Comparison of ENCODE assay signal across 10 cellular contexts in the genomic region with DNA sequence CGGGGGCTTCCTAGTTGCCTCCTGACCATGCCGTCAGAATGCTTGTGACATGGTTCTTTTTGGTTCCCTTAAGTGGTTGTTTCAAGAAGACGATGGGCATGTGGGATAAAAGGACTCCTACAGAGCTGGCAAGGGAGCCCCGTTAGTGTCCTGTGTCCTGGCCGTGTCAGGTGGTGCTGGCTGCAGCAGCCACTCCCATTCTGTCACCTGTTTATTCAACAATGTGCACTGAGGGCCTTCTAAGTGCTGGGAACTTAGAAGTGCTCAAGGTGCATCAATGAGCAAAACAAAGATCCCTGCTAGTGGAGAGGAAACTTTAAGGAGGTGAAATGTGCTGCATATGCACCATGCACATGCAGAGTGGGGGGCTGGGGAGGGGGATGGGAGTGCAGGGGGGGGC. TPM values are rescaled to one million over a fixed set of nuclear protein-coding genes. Genes with fewer than 3 reads are reported as not detected.
DNase-seq lines count a peak whose midpoint lies in the region; ATAC-seq, FAIRE-seq and TF ChIP-seq lines count a peak whose summit lies in the region.
"Had no signal": no experiment of that assay in that cellular context is flagged by ENCODE, and none has a peak within 500 bp of the region (broad histone marks: within the 10 kb centered on the region; RNA-seq: fewer than 3 reads in every experiment).

No MANE protein-coding gene starts in this region.

- TF ChIP-seq CTCF in Peyer's patch (IDR thresholded peaks at IDR 0.05), result no peak
- no peak for TF ChIP-seq CTCF in K562 (IDR thresholded peaks at IDR 0.05 in 2 of 3, conservative IDR thresholded peaks at IDR 0.05 in 1 of 3; ENCODE audit: insufficient read depth in 2 of 3, low read depth in 1 of 3, low read length in 3 of 3)
- no peak for TF ChIP-seq CTCF in stomach (IDR thresholded peaks at IDR 0.05)
- TF ChIP-seq CTCF in SK-N-SH (IDR thresholded peaks at IDR 0.05), result no peak

- TF ChIP-seq EP300 in K562 (IDR thresholded peaks at IDR 0.05; ENCODE audit: low read length), result no peak
- TF ChIP-seq EP300 in stomach (IDR thresholded peaks at IDR 0.05), result no peak
- no peak for TF ChIP-seq EP300 in SK-N-SH (IDR thresholded peaks at IDR 0.05; ENCODE audit: borderline replicate concordance in 1 of 2, low read depth in 1 of 2, low read length in 1 of 2)

- H3K4me1 ChIP-seq in Peyer's patch (peaks cover 0 to 28% (median 21%) of the 10 kb centered on the region in 4 donors), K562 (replicated peaks in 1 of 2; ENCODE audit: control insufficient read depth in 2 of 2, insufficient read depth in 2 of 2, low read length in 2 of 2) (peaks cover 8 to 38% of the 10 kb centered on the region in 2 experiments), stomach (peaks cover 13 to 76% (median 37%) of the 10 kb centered on the region in 4 donors), SK-N-SH (ENCODE audit: control insufficient read depth in 1 of 2, insufficient read depth in 2 of 2, low read depth in 1 of 2, low read length in 1 of 2) (peaks cover 0 to 13% of the 10 kb centered on the region in 2 experiments; a peak in 1 of 4 replicates)

- ATAC-seq in K562 (no peak), GM21381 (IDR thresholded peaks at IDR 0.05; ENCODE audit: unreplicated experiment) (no peak)
- ATAC-seq: PC-3 had no signal

- FAIRE-seq in K562 (lab: Jason Lieb, UNC), result no peak
- FAIRE-seq: urothelium cell line had no signal

- no peak overlapping the region for H3K4me3 ChIP-seq in Peyer's patch
- no peak overlapping the region for H3K4me3 ChIP-seq in K562
- peak overlapping the region in 1 of 4 donors; percentile 1 for H3K4me3 ChIP-seq in stomach
- H3K4me3 ChIP-seq in SK-N-SH (ENCODE audit: low read depth in 2 of 2, low read length in 1 of 2), result no peak overlapping the region

- in situ Hi-C loops in K562 (cut with MboI), result no loop called here

- no peaks in the 10 kb centered on the region for H3K9me3 ChIP-seq in Peyer's patch
- no peaks in the 10 kb centered on the region for H3K9me3 ChIP-seq in K562 (replicated peaks; ENCODE audit: control insufficient read depth, insufficient read depth, low read depth, low read length)
- no peaks in the 10 kb centered on the region for H3K9me3 ChIP-seq in stomach
- H3K9me3 ChIP-seq in SK-N-SH, result no peaks in the 10 kb centered on the region

- H3K9me2 ChIP-seq in SK-N-SH, result no peaks in the 10 kb centered on the region

- DNase-seq in activated CD8-positive, alpha-beta memory T cell treated with anti-CD3 and anti-CD28 coated beads for 24 hours, result peak; percentile 62
- DNase-seq in activated CD8-positive, alpha-beta memory T cell treated with anti-CD3 and anti-CD28 coated beads, Interleukin-2, amount 50 U/mL, for 4 hours, result no peak
- DNase-seq in Peyer's patch, result no peak
- DNase-seq in K562 (ENCODE audit: extremely low read depth in 1 of 4, low spot score in 3 of 4), result no peak
- no peak for DNase-seq in stomach
- DNase-seq in D341Med (ENCODE audit: low spot score), result no peak
- no peak for DNase-seq in SK-N-SH
- DNase-seq: PC-3 had no signal

- H4K20me1 ChIP-seq in K562 (replicated peaks; ENCODE audit: control insufficient read depth, insufficient read depth, low read length) (no peaks in the 10 kb centered on the region; the same call in 1 of the 2 replicates), SK-N-SH (ENCODE audit: insufficient read depth) (no peaks in the 10 kb centered on the region)

- H3K27ac ChIP-seq in Peyer's patch (peak overlapping the region; percentile 39 to 76 (median 59)), K562 (ENCODE audit: extremely low read depth, low read depth, low read length) (peak overlapping the region; percentile 52), stomach (peak overlapping the region in 3 of 5 donors; percentile 42 to 52 (median 47)), SK-N-SH (ENCODE audit: low read depth in 2 of 2, low read length in 1 of 2) (no peak overlapping the region)

- H2AFZ ChIP-seq in K562 (ENCODE audit: low read depth, low read length), result peak overlapping the region; percentile 26; the same call in 1 of the 2 replicates
- no peak overlapping the region for H2AFZ ChIP-seq in SK-N-SH (ENCODE audit: low read depth)

- no peak for TF ChIP-seq POLR2A in Peyer's patch (IDR thresholded peaks at IDR 0.05)
- TF ChIP-seq POLR2A in K562 (conservative IDR thresholded peaks at IDR 0.05), result no peak
- no peak for TF ChIP-seq POLR2A in stomach (IDR thresholded peaks at IDR 0.05)

- intact Hi-C loops in K562 (cut with micrococcal nuclease) (loop anchor here (2.0 kb wide), 1 partner anchor 29 kb away; no protein-coding TSS in a partner anchor), stomach (cut with DNase I; ENCODE audit: low total_unique reads) (loop anchor here (10.0 kb wide), 1 partner anchor 147 kb away; no protein-coding TSS in a partner anchor)

- H3K36me3 ChIP-seq in Peyer's patch (peaks cover 0 to 10% (median 0%) of the 10 kb centered on the region in 3 donors), K562 (ENCODE audit: control insufficient read depth, insufficient read depth, low read length) (peaks cover 9% of the 10 kb centered on the region; the same call in 2 of the 3 replicates), stomach (peaks cover 0 to 23% (median 8%) of the 10 kb centered on the region in 4 donors), SK-N-SH (replicated peaks in 1 of 2; ENCODE audit: control insufficient read depth in 1 of 2, insufficient read depth in 2 of 2, low read length in 1 of 2) (no peaks in the 10 kb centered on the region)

- CTCF ChIA-PET in K562 (lab: Yijun Ruan, JAX; ENCODE audit: low intra/inter-chr PET ratio) (no interaction called here), SK-N-SH (lab: Yijun Ruan, JAX) (interaction anchor here (6.7 kb wide), 1 partner anchor 12 kb away, joined by 30 read pairs; no protein-coding TSS in a partner anchor)

- no peak overlapping the region; a peak in 1 of 4 replicates for H3K9ac ChIP-seq in K562 (ENCODE audit: insufficient read depth in 1 of 2, low read depth in 2 of 2, low read length in 2 of 2)
- H3K9ac ChIP-seq in SK-N-SH, result no peak overlapping the region

- no peaks in the 10 kb centered on the region for H3K9me1 ChIP-seq in K562 (ENCODE audit: control insufficient read depth, insufficient read depth, low read length)

- no peaks in the 10 kb centered on the region for H3K27me3 ChIP-seq in Peyer's patch
- H3K27me3 ChIP-seq in K562 (ENCODE audit: control insufficient read depth in 2 of 2, insufficient read depth in 2 of 2, low read length in 2 of 2), result no peaks in the 10 kb centered on the region
- H3K27me3 ChIP-seq in stomach, result no peaks in the 10 kb centered on the region
- no peaks in the 10 kb centered on the region for H3K27me3 ChIP-seq in SK-N-SH (ENCODE audit: insufficient read depth)

- H3F3A ChIP-seq in SK-N-SH (replicated peaks; ENCODE audit: insufficient read depth), result no peaks in the 10 kb centered on the region

- no peak overlapping the region for H3K4me2 ChIP-seq in K562 (ENCODE audit: insufficient read depth, low read length)
- no peak overlapping the region for H3K4me2 ChIP-seq in SK-N-SH

- no TSS peak for BruUV-seq in K562 (replicated peaks; lab: Mats Ljungman, UMichigan)

- POLR2A ChIA-PET in K562 (lab: Yijun Ruan, JAX), result interaction anchor here (0.8 to 1.1 kb wide), 2 partner anchors 19 to 32 kb away, joined by 3 read pairs; no protein-coding TSS in a partner anchor
- POLR2A ChIA-PET in SK-N-SH (lab: Yijun Ruan, JAX), result no interaction called here

- TF ChIP-seq RAD21 in K562 (CRISPR knock-in tag; conservative IDR thresholded peaks at IDR 0.05 in 1 of 2, IDR thresholded peaks at IDR 0.05 in 1 of 2) (no peak), SK-N-SH (IDR thresholded peaks at IDR 0.05; ENCODE audit: low read length) (no peak)

- WGBS in K562 (ENCODE audit: insufficient coverage, low coverage, missing lambda C conversion rate), result 29% methylated on average over 5 of the region's 5 CpGs
- 22 to 48% (median 27%) methylated on average over 5 of the region's 5 CpGs for WGBS in stomach, 5 donors
- WGBS in SK-N-SH (ENCODE audit: low lambda C conversion rate), result 62% methylated on average over 5 of the region's 5 CpGs

- H3K79me2 ChIP-seq in K562 (ENCODE audit: control insufficient read depth, insufficient read depth, low read length) (no peaks in the 10 kb centered on the region), SK-N-SH (ENCODE audit: insufficient read depth) (no peaks in the 10 kb centered on the region)

RNA-seq across cellular contexts. Expression of gene LCP2, which starts 19.6 kb away (rescaled TPM):
- 100 to 1,000 TPM in 1 of 4 donors, 10 to 100 TPM in 3; 27.1 to 139 (median 33.9) TPM for total RNA-seq in Peyer's patch
- 47.9 and 68.9 TPM in 2 replicates for total RNA-seq in K562 (2011; cell fraction: chromatin; rRNA removed; ENCODE audit: low replicate concordance)
- 34.0 and 42.2 TPM in 2 replicates for total RNA-seq in K562 (2011; cell fraction: nucleolus; rRNA removed)
- total RNA-seq in K562 (2011; cell fraction: nucleoplasm; rRNA removed), result 32.6 and 56.7 TPM in 2 replicates
- total RNA-seq in K562 (2014; rRNA removed), result 10.6 and 10.7 TPM in 2 replicates
- total RNA-seq in K562 (2014; rRNA removed; fragmentation: Illumina TruSeq; extraction: Trizol), result 14.6 TPM in 2 replicates
- 18.6 and 19.4 TPM in 2 replicates for total RNA-seq in K562 (2015; rRNA removed; fragmentation: Illumina TruSeq; extraction: Trizol)
- 22.2 and 24.1 TPM in 2 replicates for total RNA-seq in K562 (2021)
- 28.5 and 42.2 TPM in 2 replicates for polyA plus RNA-seq in K562 (2011; rRNA removed)
- 17.2 and 28.3 TPM in 2 replicates for polyA plus RNA-seq in K562 (2011; cell fraction: cytosol; rRNA removed)
- 88.9 and 151 TPM in 2 replicates for polyA plus RNA-seq in K562 (2011; cell fraction: nucleus; rRNA removed)
- polyA plus RNA-seq in K562 (2012), result 30.9 and 61.7 TPM in 2 replicates
- polyA plus RNA-seq in K562 (2014; fragmentation: Illumina TruSeq; extraction: Trizol), result 23.6 and 31.3 TPM in 2 replicates
- polyA plus RNA-seq in K562 (2014; fragmentation: Nextera tagmentation; extraction: Ambion mirVana), result 1 to 10 TPM; 4.0 to 5.2 TPM
- 12.6 and 14.1 TPM in 2 replicates for polyA plus RNA-seq in K562 (2014; rRNA removed)
- 50.8 and 77.5 TPM in 2 replicates for polyA minus RNA-seq in K562 (2011; rRNA and poly(A)+ RNA removed)
- polyA minus RNA-seq in K562 (2011; cell fraction: cytosol; rRNA and poly(A)+ RNA removed), result 19.4 and 21.4 TPM in 2 replicates
- polyA minus RNA-seq in K562 (2011; cell fraction: nucleus; rRNA and poly(A)+ RNA removed), result 96.3 and 210 TPM in 2 replicates
- 10 to 100 TPM in 4 of 5 donors, under 1 TPM in 1; 0.58 to 69.4 (median 27.1) TPM for total RNA-seq in stomach
- 10 to 100 TPM in 2 of 3 donors, 1 to 10 TPM in 1; 3.2 to 16.2 (median 15.4) TPM for polyA plus RNA-seq in stomach
- not detected in 2 replicates for polyA plus RNA-seq in SK-N-SH (2012; rRNA removed)
- polyA plus RNA-seq in SK-N-SH (2012; cell fraction: cytosol; rRNA removed), result not detected in 2 replicates
- polyA plus RNA-seq in SK-N-SH (2012; cell fraction: nucleus; rRNA removed), result not detected in 2 replicates
- total RNA-seq: PC-3 had no signal

RNA-seq across cellular contexts. Expression of gene C5orf58, which starts 45.2 kb away (rescaled TPM):
- total RNA-seq in Peyer's patch, result not detected
- 0.30 TPM in 1 of 2 replicates, not detected in the other for total RNA-seq in K562 (2011; cell fraction: chromatin; rRNA removed; ENCODE audit: low replicate concordance)
- 0.67 TPM in 1 of 2 replicates, not detected in the other for total RNA-seq in K562 (2011; cell fraction: nucleolus; rRNA removed)
- 0.22 and 1.2 TPM in 2 replicates for total RNA-seq in K562 (2011; cell fraction: nucleoplasm; rRNA removed)
- 1.8 and 2.9 TPM in 2 replicates for total RNA-seq in K562 (2014; rRNA removed)
- 4.3 and 5.3 TPM in 2 replicates for total RNA-seq in K562 (2014; rRNA removed; fragmentation: Illumina TruSeq; extraction: Trizol)
- 2.6 and 4.0 TPM in 2 replicates for total RNA-seq in K562 (2015; rRNA removed; fragmentation: Illumina TruSeq; extraction: Trizol)
- 1.9 and 2.4 TPM in 2 replicates for total RNA-seq in K562 (2021)
- polyA plus RNA-seq in K562 (2011; rRNA removed), result 0.03 and 1.5 TPM in 2 replicates
- polyA plus RNA-seq in K562 (2011; cell fraction: cytosol; rRNA removed), result 0.18 TPM in 1 of 2 replicates, not detected in the other
- 0.57 TPM in 1 of 2 replicates, not detected in the other for polyA plus RNA-seq in K562 (2011; cell fraction: nucleus; rRNA removed)
- polyA plus RNA-seq in K562 (2012), result 3.5 and 4.1 TPM in 2 replicates
- polyA plus RNA-seq in K562 (2014; fragmentation: Illumina TruSeq; extraction: Trizol), result 5.0 and 5.4 TPM in 2 replicates
- polyA plus RNA-seq in K562 (2014; fragmentation: Nextera tagmentation; extraction: Ambion mirVana), result 1 to 10 TPM; 6.5 to 7.6 TPM
- polyA plus RNA-seq in K562 (2014; rRNA removed), result 4.9 and 5.4 TPM in 2 replicates
- polyA minus RNA-seq in K562 (2011; rRNA and poly(A)+ RNA removed), result not detected in 2 replicates
- not detected in 2 replicates for polyA minus RNA-seq in K562 (2011; cell fraction: cytosol; rRNA and poly(A)+ RNA removed)
- 0.40 TPM in 1 of 2 replicates, not detected in the other for polyA minus RNA-seq in K562 (2011; cell fraction: nucleus; rRNA and poly(A)+ RNA removed)
- total RNA-seq in stomach, result under 1 TPM in 1 of 5 donors, not detected in 4; 0.43 TPM
- polyA plus RNA-seq in stomach, result 1 to 10 TPM in 1 of 3 donors, not detected in 2; 4.6 TPM
- polyA plus RNA-seq in SK-N-SH (2012; rRNA removed), result not detected in 2 replicates
- not detected in 2 replicates for polyA plus RNA-seq in SK-N-SH (2012; cell fraction: cytosol; rRNA removed)
- polyA plus RNA-seq in SK-N-SH (2012; cell fraction: nucleus; rRNA removed), result not detected in 2 replicates
- total RNA-seq: PC-3 had no signal

Comparison
In these comparisons a context has a peak if more than half of its experiments do, and no peak if none do; other contexts are left out.
1. H3K27ac ChIP-seq: peak in Peyer's patch (4 of 4), K562 (single experiment) and stomach (3 of 5); none in SK-N-SH (0 of 2).